In genomic region chr16:84182104-84182503, GRCh38 we compare ENCODE assay signal across 42 cellular contexts. TPM values are rescaled to one million over a fixed set of nuclear protein-coding genes. Genes with fewer than 3 reads are reported as not detected.
"Had no signal": no experiment of that assay in that cellular context is flagged by ENCODE, and none has a peak within 500 bp of the region (broad histone marks: within the 10 kb centered on the region; RNA-seq: fewer than 3 reads in every experiment).

No MANE protein-coding gene starts in this region.

- H3K36me3 ChIP-seq: breast epithelium had no signal

- H3K27ac Mint-ChIP-seq: activated CD4-positive, alpha-beta memory T cell treated with anti-CD3 and anti-CD28 coated beads for 36 hours; activated CD4-positive, alpha-beta T cell treated with anti-CD3 and anti-CD28 coated beads for 36 hours; activated CD4-positive, alpha-beta T cell treated with anti-CD3 and anti-CD28 coated beads, Interleukin-2, amount 10 ng/mL, durations not matched to agents 24 days and 14 days; activated CD8-positive, alpha-beta memory T cell treated with anti-CD3 and anti-CD28 coated beads, Interleukin-2, amount 10 ng/mL, durations not matched to agents 7 days and 5 days; activated CD8-positive, alpha-beta T cell treated with anti-CD3 and anti-CD28 coated beads, Interleukin-2, amount 10 ng/mL, durations not matched to agents 7 days and 5 days; activated naive CD4-positive, alpha-beta T cell treated with anti-CD3 and anti-CD28 coated beads for 36 hours; activated naive CD4-positive, alpha-beta T cell treated with anti-CD3 and anti-CD28 coated beads, Interleukin-2, amount 50 U/mL, for 24 hours; activated naive CD8-positive, alpha-beta T cell treated with anti-CD3 and anti-CD28 coated beads for 36 hours; activated naive CD8-positive, alpha-beta T cell treated with anti-CD3 and anti-CD28 coated beads, Interleukin-2, amount 50 U/mL, for 24 hours; activated T-helper 1 cell treated with anti-CD3 and anti-CD28 coated beads, Interleukin-12 subunit alpha, Interleukin-12 subunit beta, Interleukin-2, Interleukin-4 antibody, amounts not matched to agents 30 ng/mL and 10 ng/mL and 1 ng/mL, durations not matched to agents 14 hours and 24 hours and 36 hours; activated T-helper 2 cell treated with anti-CD3 and anti-CD28 coated beads, Interferon-gamma antibody, Interleukin-2, Interleukin-4, amounts not matched to agents 10 μg/mL and 5 μg/mL and 100 μg/mL, durations not matched to agents 14 hours and 24 hours and 36 hours; brain; effector memory CD8-positive, alpha-beta T cell; T-helper 2 cell treated with Interferon-gamma antibody and Interleukin-4, amounts not matched to agents 5 μg/mL and 100 μg/mL, for 36 hours had no signal

- H3K4me3 ChIP-seq: adrenal gland, ascending aorta, breast epithelium, cardiac muscle cell, esophagus squamous epithelium, gastroesophageal sphincter had no signal

- DNase-seq: activated CD4-positive, alpha-beta memory T cell treated with anti-CD3 and anti-CD28 coated beads for 36 hours; activated CD4-positive, alpha-beta T cell treated with anti-CD3 and anti-CD28 coated beads for 36 hours; activated CD4-positive, alpha-beta T cell treated with anti-CD3 and anti-CD28 coated beads, Interleukin-2, amount 10 ng/mL, durations not matched to agents 24 days and 14 days; activated CD4-positive, CD25-positive, alpha-beta regulatory T cell; activated CD4-positive, CD25-positive, alpha-beta regulatory T cell treated with anti-CD3 and anti-CD28 coated beads, Interleukin-2, amount 50 U/mL, for 72 hours; activated CD8-positive, alpha-beta memory T cell treated with anti-CD3 and anti-CD28 coated beads, Interleukin-2, amount 10 ng/mL, durations not matched to agents 7 days and 5 days; activated CD8-positive, alpha-beta memory T cell treated with anti-CD3 and anti-CD28 coated beads, Interleukin-2, amount 50 U/mL, for 4 hours; activated CD8-positive, alpha-beta T cell treated with anti-CD3 and anti-CD28 coated beads, Interleukin-2, amount 10 ng/mL, durations not matched to agents 7 days and 5 days; activated effector memory CD4-positive, alpha-beta T cell treated with anti-CD3 and anti-CD28 coated beads, Interleukin-2, amount 50 U/mL, for 16 hours; activated naive CD4-positive, alpha-beta T cell treated with anti-CD3 and anti-CD28 coated beads for 36 hours; activated naive CD8-positive, alpha-beta T cell treated with anti-CD3 and anti-CD28 coated beads for 36 hours; activated naive CD8-positive, alpha-beta T cell treated with anti-CD3 and anti-CD28 coated beads, Interleukin-2, amount 50 U/mL, for 24 hours; activated T-cell treated with anti-CD3 and anti-CD28 coated beads, Interleukin-2, amount 50 U/mL, for 1 hour; activated T-cell treated with anti-CD3 and anti-CD28 coated beads, Interleukin-2, amount 50 U/mL, for 48 hours; adrenal gland; amygdala; cortex of kidney; dermis blood vessel endothelial cell; effector CD4-positive, alpha-beta T cell; effector memory CD8-positive, alpha-beta T cell; esophagus squamous epithelium; foreskin melanocyte; T-helper 1 cell; T-helper 17 cell; T1000 had no signal

- ATAC-seq: activated CD4-positive, alpha-beta T cell treated with anti-CD3 and anti-CD28 coated beads for 36 hours; activated CD8-positive, alpha-beta memory T cell treated with anti-CD3 and anti-CD28 coated beads, Interleukin-2, amount 10 ng/mL, durations not matched to agents 7 days and 5 days; activated CD8-positive, alpha-beta T cell treated with anti-CD3 and anti-CD28 coated beads, Interleukin-2, amount 10 ng/mL, durations not matched to agents 7 days and 5 days; activated naive CD8-positive, alpha-beta T cell treated with anti-CD3 and anti-CD28 coated beads, Interleukin-2, amount 50 U/mL, for 24 hours; effector memory CD8-positive, alpha-beta T cell; gastroesophageal sphincter; T-helper 17 cell had no signal

- H3K4me3 Mint-ChIP-seq: activated CD4-positive, alpha-beta memory T cell treated with anti-CD3 and anti-CD28 coated beads for 36 hours; activated CD4-positive, alpha-beta T cell treated with anti-CD3 and anti-CD28 coated beads for 36 hours; activated CD4-positive, alpha-beta T cell treated with anti-CD3 and anti-CD28 coated beads, Interleukin-2, amount 10 ng/mL, durations not matched to agents 24 days and 14 days; activated CD8-positive, alpha-beta memory T cell treated with anti-CD3 and anti-CD28 coated beads, Interleukin-2, amount 10 ng/mL, durations not matched to agents 7 days and 5 days; activated CD8-positive, alpha-beta T cell treated with anti-CD3 and anti-CD28 coated beads, Interleukin-2, amount 10 ng/mL, durations not matched to agents 7 days and 5 days; activated naive CD4-positive, alpha-beta T cell treated with anti-CD3 and anti-CD28 coated beads for 36 hours; activated naive CD4-positive, alpha-beta T cell treated with anti-CD3 and anti-CD28 coated beads, Interleukin-2, amount 50 U/mL, for 24 hours; activated naive CD8-positive, alpha-beta T cell treated with anti-CD3 and anti-CD28 coated beads for 36 hours; activated naive CD8-positive, alpha-beta T cell treated with anti-CD3 and anti-CD28 coated beads, Interleukin-2, amount 50 U/mL, for 24 hours; activated T-helper 1 cell treated with anti-CD3 and anti-CD28 coated beads, Interleukin-12 subunit alpha, Interleukin-12 subunit beta, Interleukin-2, Interleukin-4 antibody, amounts not matched to agents 30 ng/mL and 10 ng/mL and 1 ng/mL, durations not matched to agents 14 hours and 24 hours and 36 hours; brain; central memory CD8-positive, alpha-beta T cell; effector memory CD8-positive, alpha-beta T cell; T-helper 17 cell; T-helper 2 cell treated with Interferon-gamma antibody and Interleukin-4, amounts not matched to agents 5 μg/mL and 100 μg/mL, for 36 hours had no signal

- H3K27me3 ChIP-seq: adrenal gland, ascending aorta, breast epithelium, cardiac muscle cell, esophagus squamous epithelium, gastroesophageal sphincter had no signal

- H3K9me3 Mint-ChIP-seq: activated CD4-positive, alpha-beta memory T cell treated with anti-CD3 and anti-CD28 coated beads for 36 hours; activated CD4-positive, alpha-beta T cell treated with anti-CD3 and anti-CD28 coated beads, Interleukin-2, amount 10 ng/mL, durations not matched to agents 24 days and 14 days; activated naive CD4-positive, alpha-beta T cell treated with anti-CD3 and anti-CD28 coated beads for 36 hours; activated naive CD4-positive, alpha-beta T cell treated with anti-CD3 and anti-CD28 coated beads, Interleukin-2, amount 50 U/mL, for 24 hours; activated naive CD8-positive, alpha-beta T cell treated with anti-CD3 and anti-CD28 coated beads for 36 hours; activated naive CD8-positive, alpha-beta T cell treated with anti-CD3 and anti-CD28 coated beads, Interleukin-2, amount 50 U/mL, for 24 hours; activated T-helper 1 cell treated with anti-CD3 and anti-CD28 coated beads, Interleukin-12 subunit alpha, Interleukin-12 subunit beta, Interleukin-2, Interleukin-4 antibody, amounts not matched to agents 30 ng/mL and 10 ng/mL and 1 ng/mL, durations not matched to agents 14 hours and 24 hours and 36 hours; activated T-helper 2 cell treated with anti-CD3 and anti-CD28 coated beads, Interferon-gamma antibody, Interleukin-2, Interleukin-4, amounts not matched to agents 10 μg/mL and 5 μg/mL and 100 μg/mL, durations not matched to agents 14 hours and 24 hours and 36 hours; central memory CD8-positive, alpha-beta T cell; effector memory CD8-positive, alpha-beta T cell; T-helper 2 cell treated with Interferon-gamma antibody and Interleukin-4, amounts not matched to agents 5 μg/mL and 100 μg/mL, for 36 hours had no signal

- H3K27ac ChIP-seq: adrenal gland, ascending aorta, breast epithelium, cardiac muscle cell, epithelial cell of prostate, esophagus squamous epithelium had no signal

- H3K9me3 ChIP-seq: adrenal gland, ascending aorta, breast epithelium, esophagus squamous epithelium, gastroesophageal sphincter had no signal

RNA-seq across cellular contexts. Expression of gene ADAD2, which starts 8.9 kb away (rescaled TPM):
- total RNA-seq: activated CD4-positive, alpha-beta T cell treated with anti-CD3 and anti-CD28 coated beads, Interleukin-2, amount 10 ng/mL, durations not matched to agents 24 days and 14 days; activated CD8-positive, alpha-beta memory T cell treated with anti-CD3 and anti-CD28 coated beads, Interleukin-2, amount 10 ng/mL, durations not matched to agents 7 days and 5 days; activated T-helper 1 cell treated with anti-CD3 and anti-CD28 coated beads, Interleukin-12 subunit alpha, Interleukin-12 subunit beta, Interleukin-2, Interleukin-4 antibody, amounts not matched to agents 30 ng/mL and 10 ng/mL and 1 ng/mL, durations not matched to agents 14 hours and 24 hours and 36 hours; activated T-helper 2 cell treated with anti-CD3 and anti-CD28 coated beads, Interferon-gamma antibody, Interleukin-2, Interleukin-4, amounts not matched to agents 10 μg/mL and 5 μg/mL and 100 μg/mL, durations not matched to agents 14 hours and 24 hours and 36 hours; ascending aorta; cardiac muscle cell; cerebellum; dermis blood vessel endothelial cell; endothelial cell of umbilical vein; fibroblast of lung; fibroblast of villous mesenchyme; T-helper 17 cell had no signal

RNA-seq across cellular contexts. Expression of gene DNAAF1, which starts 37.0 kb away (rescaled TPM):
- total RNA-seq: activated CD4-positive, alpha-beta memory T cell treated with anti-CD3 and anti-CD28 coated beads for 36 hours; activated CD4-positive, alpha-beta T cell treated with anti-CD3 and anti-CD28 coated beads, Interleukin-2, amount 10 ng/mL, durations not matched to agents 24 days and 14 days; activated CD8-positive, alpha-beta memory T cell treated with anti-CD3 and anti-CD28 coated beads, Interleukin-2, amount 10 ng/mL, durations not matched to agents 7 days and 5 days; activated CD8-positive, alpha-beta T cell treated with anti-CD3 and anti-CD28 coated beads, Interleukin-2, amount 10 ng/mL, durations not matched to agents 7 days and 5 days; activated naive CD4-positive, alpha-beta T cell treated with anti-CD3 and anti-CD28 coated beads for 36 hours; activated T-helper 1 cell treated with anti-CD3 and anti-CD28 coated beads, Interleukin-12 subunit alpha, Interleukin-12 subunit beta, Interleukin-2, Interleukin-4 antibody, amounts not matched to agents 30 ng/mL and 10 ng/mL and 1 ng/mL, durations not matched to agents 14 hours and 24 hours and 36 hours; ascending aorta; endothelial cell of umbilical vein; fibroblast of lung; fibroblast of villous mesenchyme; glomerular endothelial cell; T-helper 17 cell had no signal

RNA-seq across cellular contexts. Expression of gene KCNG4, which starts 57.7 kb away (rescaled TPM):
- total RNA-seq: activated CD4-positive, alpha-beta memory T cell treated with anti-CD3 and anti-CD28 coated beads for 36 hours; activated CD4-positive, alpha-beta T cell treated with anti-CD3 and anti-CD28 coated beads for 36 hours; activated CD4-positive, alpha-beta T cell treated with anti-CD3 and anti-CD28 coated beads, Interleukin-2, amount 10 ng/mL, durations not matched to agents 24 days and 14 days; activated CD8-positive, alpha-beta memory T cell treated with anti-CD3 and anti-CD28 coated beads for 36 hours; activated CD8-positive, alpha-beta memory T cell treated with anti-CD3 and anti-CD28 coated beads, Interleukin-2, amount 10 ng/mL, durations not matched to agents 7 days and 5 days; activated CD8-positive, alpha-beta T cell treated with anti-CD3 and anti-CD28 coated beads, Interleukin-2, amount 10 ng/mL, durations not matched to agents 7 days and 5 days; activated naive CD4-positive, alpha-beta T cell treated with anti-CD3 and anti-CD28 coated beads for 36 hours; activated naive CD8-positive, alpha-beta T cell treated with anti-CD3 and anti-CD28 coated beads for 36 hours; activated T-helper 1 cell treated with anti-CD3 and anti-CD28 coated beads, Interleukin-12 subunit alpha, Interleukin-12 subunit beta, Interleukin-2, Interleukin-4 antibody, amounts not matched to agents 30 ng/mL and 10 ng/mL and 1 ng/mL, durations not matched to agents 14 hours and 24 hours and 36 hours; activated T-helper 2 cell treated with anti-CD3 and anti-CD28 coated beads, Interferon-gamma antibody, Interleukin-2, Interleukin-4, amounts not matched to agents 10 μg/mL and 5 μg/mL and 100 μg/mL, durations not matched to agents 14 hours and 24 hours and 36 hours; ascending aorta; breast epithelium; cardiac muscle cell; cerebellum; dermis blood vessel endothelial cell; endothelial cell of umbilical vein; esophagus squamous epithelium; fibroblast of lung; fibroblast of villous mesenchyme; gastroesophageal sphincter; glomerular endothelial cell; T-helper 17 cell had no signal
